In the genomic region with DNA sequence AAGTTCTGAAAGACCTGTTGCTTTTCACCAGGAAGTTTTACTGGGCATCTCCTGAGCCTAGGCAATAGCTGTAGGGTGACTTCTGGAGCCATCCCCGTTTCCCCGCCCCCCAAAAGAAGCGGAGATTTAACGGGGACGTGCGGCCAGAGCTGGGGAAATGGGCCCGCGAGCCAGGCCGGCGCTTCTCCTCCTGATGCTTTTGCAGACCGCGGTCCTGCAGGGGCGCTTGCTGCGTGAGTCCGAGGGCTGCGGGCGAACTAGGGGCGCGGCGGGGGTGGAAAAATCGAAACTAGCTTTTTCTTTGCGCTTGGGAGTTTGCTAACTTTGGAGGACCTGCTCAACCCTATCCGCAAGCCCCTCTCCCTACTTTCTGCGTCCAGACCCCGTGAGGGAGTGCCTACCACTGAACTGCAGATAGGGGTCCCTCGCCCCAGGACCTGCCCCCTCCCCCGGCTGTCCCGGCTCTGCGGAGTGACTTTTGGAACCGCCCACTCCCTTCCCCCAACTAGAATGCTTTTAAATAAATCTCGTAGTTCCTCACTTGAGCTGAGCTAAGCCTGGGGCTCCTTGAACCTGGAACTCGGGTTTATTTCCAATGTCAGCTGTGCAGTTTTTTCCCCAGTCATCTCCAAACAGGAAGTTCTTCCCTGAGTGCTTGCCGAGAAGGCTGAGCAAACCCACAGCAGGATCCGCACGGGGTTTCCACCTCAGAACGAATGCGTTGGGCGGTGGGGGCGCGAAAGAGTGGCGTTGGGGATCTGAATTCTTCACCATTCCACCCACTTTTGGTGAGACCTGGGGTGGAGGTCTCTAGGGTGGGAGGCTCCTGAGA, we compare ENCODE assay signal across 7 cellular contexts. TPM values are rescaled to one million over a fixed set of nuclear protein-coding genes. Genes with fewer than 3 reads are reported as not detected.
A peak's percentile ranks its signal among the peaks of the same experiment; 100 is the strongest.
DNase-seq lines count a peak whose midpoint lies in the region; ATAC-seq and TF ChIP-seq lines count a peak whose summit lies in the region.

A gene with protein sequence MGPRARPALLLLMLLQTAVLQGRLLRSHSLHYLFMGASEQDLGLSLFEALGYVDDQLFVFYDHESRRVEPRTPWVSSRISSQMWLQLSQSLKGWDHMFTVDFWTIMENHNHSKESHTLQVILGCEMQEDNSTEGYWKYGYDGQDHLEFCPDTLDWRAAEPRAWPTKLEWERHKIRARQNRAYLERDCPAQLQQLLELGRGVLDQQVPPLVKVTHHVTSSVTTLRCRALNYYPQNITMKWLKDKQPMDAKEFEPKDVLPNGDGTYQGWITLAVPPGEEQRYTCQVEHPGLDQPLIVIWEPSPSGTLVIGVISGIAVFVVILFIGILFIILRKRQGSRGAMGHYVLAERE (plus strand): TSS at position 146 of the 832 bp plus-strand sequence. CDS start 12 bp downstream, at position 158.

- 4 to 8% (median 5%) methylated on average over 41 of the region's 41 CpGs for WGBS in heart left ventricle, 4 donors

- peak within 1 kb of the TSS; percentile 97 for H3K4me2 ChIP-seq in OCI-LY1 (ENCODE audit: low read length)

- H3K4me3 ChIP-seq in OCI-LY1 (ENCODE audit: low read depth, low read length, poor library complexity, severe bottlenecking) (peak within 1 kb of the TSS; percentile 67), adipocyte (ENCODE audit: low read length) (peak within 1 kb of the TSS; percentile 94), heart left ventricle (peak within 1 kb of the TSS; percentile 52 to 82 (median 70))

- no peaks in the 10 kb centered on the region; the same call in 1 of the 2 replicates for H3K27me3 ChIP-seq in OCI-LY1 (ENCODE audit: insufficient read depth, low read length)
- no peaks in the 10 kb centered on the region for H3K27me3 ChIP-seq in adipocyte (replicated peaks; ENCODE audit: control insufficient read depth, insufficient read depth, low read length)
- H3K27me3 ChIP-seq in heart left ventricle = no peaks in the 10 kb centered on the region

- H2AFZ ChIP-seq in OCI-LY1 (ENCODE audit: low read length) = peak within 1 kb of the TSS; percentile 90

- H4K20me1 ChIP-seq in OCI-LY1 (ENCODE audit: insufficient read depth, low read length) = no peaks in the 10 kb centered on the region

- DNase-seq in adipocyte (ENCODE audit: low read depth) = peak; percentile 83
- DNase-seq in heart left ventricle = peak; percentile 43 to 79 (median 57)
- DNase-seq in osteocyte (ENCODE audit: extremely low spot score, unreplicated experiment) = no peak

- 0 out of 2 replicates have a peak, but pooled peaks cover 2% of the 10 kb centered on the region for H3F3A ChIP-seq in OCI-LY1 (ENCODE audit: insufficient read depth, low read length)

- ATAC-seq in heart left ventricle (peak; percentile 12 to 78 (median 74)), HG03565 (IDR thresholded peaks at IDR 0.05; ENCODE audit: unreplicated experiment) (no peak), GM21619 (IDR thresholded peaks at IDR 0.05; ENCODE audit: unreplicated experiment) (no peak)

- peak within 1 kb of the TSS; percentile 94 for H3K27ac Mint-ChIP-seq in osteocyte (ENCODE audit: unreplicated experiment)

- H3K4me3 Mint-ChIP-seq in osteocyte (ENCODE audit: unreplicated experiment) = peak within 1 kb of the TSS; percentile 79

- peaks cover 14% of the 10 kb centered on the region for H3K4me1 Mint-ChIP-seq in osteocyte (ENCODE audit: unreplicated experiment)

- H3K36me3 ChIP-seq in OCI-LY1 (ENCODE audit: insufficient read depth, low read length) = peaks cover 5% of the 10 kb centered on the region; the same call in 1 of the 2 replicates
- H3K36me3 ChIP-seq in adipocyte (ENCODE audit: control insufficient read depth, insufficient read depth, low read length, severe bottlenecking) = peaks cover 4% of the 10 kb centered on the region
- H3K36me3 ChIP-seq in heart left ventricle = peaks cover 0 to 4% (median 0%) of the 10 kb centered on the region in 9 donors

- intact Hi-C loops in heart left ventricle (cut with DNase I) = no loop called here

- H3K9me2 ChIP-seq in OCI-LY1 (ENCODE audit: low read depth, low read length) = no peaks in the 10 kb centered on the region

- peaks cover 5% of the 10 kb centered on the region; the same call in 1 of the 2 replicates for H3K9me3 ChIP-seq in OCI-LY1 (ENCODE audit: low read length)
- H3K9me3 ChIP-seq in adipocyte (ENCODE audit: control insufficient read depth, low read length) = no peaks in the 10 kb centered on the region
- no peaks in the 10 kb centered on the region for H3K9me3 ChIP-seq in heart left ventricle

- no peaks in the 10 kb centered on the region for H3K79me2 ChIP-seq in OCI-LY1 (ENCODE audit: insufficient read depth, low read length)

- no peak within 1 kb of the TSS for H3K27ac ChIP-seq in OCI-LY1 (ENCODE audit: low read depth, low read length, poor library complexity, severe bottlenecking)
- H3K27ac ChIP-seq in heart left ventricle = peak within 1 kb of the TSS; percentile 67 to 91 (median 86)

- H3K9me3 Mint-ChIP-seq in osteocyte (ENCODE audit: unreplicated experiment) = no peaks in the 10 kb centered on the region

- H3K36me3 Mint-ChIP-seq in osteocyte (ENCODE audit: unreplicated experiment) = no peaks in the 10 kb centered on the region

- H3K27me3 Mint-ChIP-seq in osteocyte (ENCODE audit: unreplicated experiment) = no peaks in the 10 kb centered on the region

- TF ChIP-seq CTCF in OCI-LY1 (IDR thresholded peaks at IDR 0.05; ENCODE audit: low read length) (no peak), heart left ventricle (IDR thresholded peaks at IDR 0.05) (peak in 3 of 12 donors; percentile 23 to 34 (median 24)), osteocyte (IDR thresholded peaks at IDR 0.05) (no peak)

- H3K9ac ChIP-seq in OCI-LY1 (ENCODE audit: low read length) = peak within 1 kb of the TSS; percentile 64
- H3K9ac ChIP-seq in adipocyte (ENCODE audit: low read length) = peak within 1 kb of the TSS; percentile 94

- H3K4me1 ChIP-seq in OCI-LY1 (ENCODE audit: insufficient read depth, low read length, severe bottlenecking) (peaks cover 23% of the 10 kb centered on the region), adipocyte (ENCODE audit: control insufficient read depth, insufficient read depth, low read length) (peaks cover 20% of the 10 kb centered on the region), heart left ventricle (peaks cover 0 to 40% (median 18%) of the 10 kb centered on the region in 12 donors)

- TF ChIP-seq POLR2A in GM15510 (IDR thresholded peaks at IDR 0.05; ENCODE audit: borderline replicate concordance, extremely low read depth, insufficient read length) (peak; percentile 30), heart left ventricle (IDR thresholded peaks at IDR 0.05) (no peak)

RNA-seq across cellular contexts. Expression of the gene that starts here (rescaled TPM):
- total RNA-seq in heart left ventricle (10 to 100 TPM in 1 of 9 donors, 1 to 10 TPM in 8; 1.9 to 13.9 (median 3.0) TPM), osteocyte (6.0 and 6.2 TPM in 2 replicates)
- polyA plus RNA-seq in heart left ventricle = 1 to 10 TPM; 1.6 to 1.7 TPM

Comparison
In these comparisons a context has a peak if more than half of its experiments do, and no peak if none do; other contexts are left out.
1. ATAC-seq: peak in heart left ventricle (4 of 4); none in HG03565 (single experiment) and GM21619 (single experiment).
2. Peak in every context shown above with its lines, with median percentiles within 50 percentile points of each other: H3K4me3 ChIP-seq.